In the genomic region with DNA sequence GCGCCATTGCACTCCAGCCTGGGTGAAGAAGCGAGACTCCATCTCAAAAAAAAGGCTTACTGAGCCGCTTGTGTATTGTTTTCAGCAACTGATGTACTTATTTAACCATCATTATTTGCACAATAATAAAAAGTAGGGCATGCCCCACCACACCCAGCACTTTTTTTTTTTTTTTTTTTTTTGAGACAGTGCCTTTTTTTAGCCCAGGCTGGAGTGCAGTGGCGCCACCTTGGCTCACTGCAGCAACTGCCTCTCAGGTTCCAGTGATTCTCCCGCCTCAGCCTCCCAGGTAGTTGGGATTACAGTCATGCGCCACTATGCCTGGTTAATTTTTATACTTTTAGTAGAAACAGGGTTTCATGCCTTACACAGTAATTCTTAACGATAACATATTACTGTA, we compare ENCODE assay signal across 1 cellular context.
TF ChIP-seq lines count a peak whose summit lies in the region.

No MANE protein-coding gene starts in this region.

TF ChIP-seq in GM12878, 131 proteins besides CTCF, POLR2A, EP300 and RAD21:
- TF ChIP-seq SMAD1 (IDR thresholded peaks at IDR 0.05; ENCODE audit: low read depth, partially characterized antibody) (no peak), ZNF384 (IDR thresholded peaks at IDR 0.05; ENCODE audit: borderline replicate concordance, low read depth, low read length) (0 out of 2 replicates have a peak, but pooled peaks have one; percentile 33)
